Comparison of ENCODE assay signal across 12 cellular contexts in the genomic region with DNA sequence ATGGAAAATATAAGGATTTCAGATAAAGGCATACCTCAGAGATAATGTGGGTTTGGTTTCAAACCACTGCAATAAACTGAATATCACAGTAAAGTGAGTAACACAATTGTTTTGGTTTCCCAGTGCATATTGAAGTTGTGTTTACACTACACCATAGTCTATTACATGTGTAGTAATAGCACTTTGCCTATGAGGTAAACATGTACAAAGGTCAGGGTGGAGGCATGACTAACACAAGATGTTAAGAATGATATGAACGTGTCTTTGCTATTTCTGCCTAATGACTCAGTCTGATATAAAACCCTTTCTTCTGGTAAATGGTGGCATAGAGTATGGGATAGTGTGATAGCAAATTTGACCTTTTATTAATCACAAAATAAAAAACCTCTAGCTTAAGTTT.
DNase-seq lines count a peak whose midpoint lies in the region; ATAC-seq, FAIRE-seq and TF ChIP-seq lines count a peak whose summit lies in the region.
"Had no signal": no experiment of that assay in that cellular context is flagged by ENCODE, and none has a peak within 500 bp of the region (broad histone marks: within the 10 kb centered on the region; RNA-seq: fewer than 3 reads in every experiment).

No MANE protein-coding gene starts in this region.

- CTCF ChIA-PET in mammary epithelial cell (lab: Charles Lee; ENCODE audit: low non-redundant PET), result no interaction called here

- TF ChIP-seq EP300 in tibial nerve (IDR thresholded peaks at IDR 0.05), result no peak

- H4K20me1 ChIP-seq in mammary epithelial cell (ENCODE audit: insufficient read depth, low read length), result no peaks in the 10 kb centered on the region

- H3K27ac ChIP-seq in mammary epithelial cell (ENCODE audit: insufficient read depth, low read depth, low read length) (peak overlapping the region; percentile 49), tibial nerve (no peak overlapping the region)
- H3K27ac ChIP-seq: gastroesophageal sphincter, parathyroid adenoma had no signal

- no peak for TF ChIP-seq POLR2A in tibial nerve (IDR thresholded peaks at IDR 0.05)

- H3K9ac ChIP-seq in mammary epithelial cell (ENCODE audit: insufficient read depth, low read length), result no peak overlapping the region
- H3K9ac ChIP-seq: parathyroid adenoma had no signal

- H3K4me3 ChIP-seq in mammary epithelial cell (replicated peaks in 1 of 3; ENCODE audit: insufficient read depth in 1 of 3, low read depth in 2 of 3, low read length in 3 of 3), result no peak overlapping the region
- H3K4me3 ChIP-seq in tibial nerve, result no peak overlapping the region
- H3K4me3 ChIP-seq: gastroesophageal sphincter had no signal

- dilution Hi-C loops in mammary epithelial cell (cut with HindIII; ENCODE audit: low sequenced_read_pairs), result no loop called here

- H3K4me2 ChIP-seq in mammary epithelial cell (ENCODE audit: insufficient read depth, low read depth, low read length), result no peak overlapping the region

- no peak overlapping the region for H2AFZ ChIP-seq in mammary epithelial cell (ENCODE audit: low read depth, low read length)
- H2AFZ ChIP-seq: parathyroid adenoma had no signal

- H3K27me3 ChIP-seq in mammary epithelial cell (ENCODE audit: insufficient read depth, low read length), result no peaks in the 10 kb centered on the region
- H3K27me3 ChIP-seq in tibial nerve, result no peaks in the 10 kb centered on the region
- H3K27me3 ChIP-seq: gastroesophageal sphincter had no signal

- TF ChIP-seq CTCF in mammary epithelial cell (conservative IDR thresholded peaks at IDR 0.05 in 1 of 2, IDR thresholded peaks at IDR 0.05 in 1 of 2; ENCODE audit: extremely low read depth in 1 of 2, insufficient read depth in 1 of 2, low read depth in 1 of 2, low read length in 2 of 2), result no peak
- no peak for TF ChIP-seq CTCF in tibial nerve (IDR thresholded peaks at IDR 0.05)

- intact Hi-C loops in mammary epithelial cell (cut with micrococcal nuclease), result loop anchor here (5.0 kb wide), 1 partner anchor 37 kb away; no protein-coding TSS in a partner anchor

- H3K4me1 ChIP-seq in mammary epithelial cell (ENCODE audit: insufficient read depth, low read length) (peaks cover 28% of the 10 kb centered on the region), tibial nerve (no peaks in the 10 kb centered on the region)
- H3K4me1 ChIP-seq: gastroesophageal sphincter, parathyroid adenoma had no signal

- H3K79me2 ChIP-seq in mammary epithelial cell (ENCODE audit: insufficient read depth, low read length), result no peaks in the 10 kb centered on the region
- H3K79me2 ChIP-seq: parathyroid adenoma had no signal

- peak; percentile 53 for DNase-seq in AG20443 (ENCODE audit: low spot score)
- DNase-seq in HTR-8/SVneo (ENCODE audit: insufficient read length, low spot score), result peak; percentile 3
- DNase-seq in mammary epithelial cell, result peak; percentile 92
- peak; percentile 81 for DNase-seq in kidney tubule cell (ENCODE audit: low spot score)
- no peak for DNase-seq in activated CD8-positive, alpha-beta memory T cell treated with anti-CD3 and anti-CD28 coated beads, Interleukin-2, amount 50 U/mL, for 4 hours
- DNase-seq in tibial nerve (ENCODE audit: low spot score in 2 of 2), result no peak
- no peak for DNase-seq in stimulated activated CD8-positive, alpha-beta memory T cell treated with anti-CD3 and anti-CD28 coated beads, Interleukin-4, amount 100 ng/mL, for 48 hours
- DNase-seq: CD8-positive, alpha-beta T cell; stimulated activated CD4-positive, alpha-beta T cell treated with anti-CD3 and anti-CD28 coated beads, Interleukin-4, amount 100 ng/mL, for 1 hour had no signal

- no peaks in the 10 kb centered on the region for H3K9me3 ChIP-seq in mammary epithelial cell (replicated peaks; ENCODE audit: insufficient read depth, low read length)
- peaks cover 0 to 2% (median 0%) of the 10 kb centered on the region in 4 donors for H3K9me3 ChIP-seq in tibial nerve

- ATAC-seq in HG03045 (IDR thresholded peaks at IDR 0.05; ENCODE audit: unreplicated experiment), result no peak
- ATAC-seq: CD8-positive, alpha-beta T cell; gastroesophageal sphincter had no signal

- in situ Hi-C loops in mammary epithelial cell (cut with MboI; ENCODE audit: low sequenced_read_pairs in 2 of 2), result no loop called here

- no peak for FAIRE-seq in HTR-8/SVneo (lab: Jason Lieb, UNC)

- BruUV-seq in mammary epithelial cell (replicated peaks; lab: Mats Ljungman, UMichigan), result no TSS peak

- 0% methylated on average over 1 of the region's 1 CpG for WGBS in mammary epithelial cell (ENCODE audit: low coverage, missing lambda C conversion rate)
- WGBS in tibial nerve, 2 donors, result 38 to 45% methylated on average over 1 of the region's 1 CpG

- H3K36me3 ChIP-seq in mammary epithelial cell (ENCODE audit: insufficient read depth, low read length), result no peaks in the 10 kb centered on the region
- H3K36me3 ChIP-seq in tibial nerve, result no peaks in the 10 kb centered on the region
- H3K36me3 ChIP-seq: gastroesophageal sphincter had no signal

Comparison
In these comparisons a context has a peak if more than half of its experiments do, and no peak if none do; other contexts are left out.
1. DNase-seq: peak in AG20443 (single experiment), HTR-8/SVneo (single experiment), mammary epithelial cell (single experiment) and kidney tubule cell (single experiment); none in activated CD8-positive, alpha-beta memory T cell treated with anti-CD3 and anti-CD28 coated beads, Interleukin-2, amount 50 U/mL, for 4 hours (single experiment), tibial nerve (0 of 2) and stimulated activated CD8-positive, alpha-beta memory T cell treated with anti-CD3 and anti-CD28 coated beads, Interleukin-4, amount 100 ng/mL, for 48 hours (single experiment).